Comparison of ENCODE assay signal across 19 cellular contexts in genomic region chr17:65459667-65460415, GRCh38.
"Had no signal": no experiment of that assay in that cellular context is flagged by ENCODE, and none has a peak within 500 bp of the region (broad histone marks: within the 10 kb centered on the region; RNA-seq: fewer than 3 reads in every experiment).

No MANE protein-coding gene starts in this region.

- H3K27ac ChIP-seq: body of pancreas, hepatocyte, lower lobe of right lung, pancreas, tibial nerve, vagina had no signal

- H3K4me1 ChIP-seq: body of pancreas, pancreas had no signal

- H3K9me3 ChIP-seq: body of pancreas, lower lobe of right lung, pancreas, tibial nerve, vagina had no signal

- H3K9me3 Mint-ChIP-seq: activated CD4-positive, alpha-beta T cell treated with anti-CD3 and anti-CD28 coated beads, Interleukin-2, amount 10 ng/mL, durations not matched to agents 24 days and 14 days; activated naive CD8-positive, alpha-beta T cell treated with anti-CD3 and anti-CD28 coated beads, Interleukin-2, amount 10 ng/mL, durations not matched to agents 7 days and 5 days; activated T-cell treated with anti-CD3 and anti-CD28 coated beads, Interleukin-2, amount 50 U/mL, for 24 hours; activated T-helper 2 cell treated with anti-CD3 and anti-CD28 coated beads, Interferon-gamma antibody, Interleukin-2, Interleukin-4, amounts not matched to agents 10 μg/mL and 5 μg/mL and 100 μg/mL, durations not matched to agents 14 hours and 24 hours and 36 hours; effector memory CD8-positive, alpha-beta T cell; T-cell had no signal

- ATAC-seq: activated CD8-positive, alpha-beta T cell treated with anti-CD3 and anti-CD28 coated beads, Interleukin-2, amount 10 ng/mL, durations not matched to agents 7 days and 5 days; body of pancreas; effector memory CD8-positive, alpha-beta T cell; lower lobe of right lung; pancreas; stimulated activated naive CD8-positive, alpha-beta T cell treated with anti-CD3 and anti-CD28 coated beads, Interleukin-15, Interleukin-2, amounts not matched to agents 100 U/mL and 50 U/mL, for 24 hours; T-cell had no signal

- DNase-seq: activated CD4-positive, alpha-beta T cell treated with anti-CD3 and anti-CD28 coated beads, Interleukin-2, amount 10 ng/mL, durations not matched to agents 24 days and 14 days; activated CD4-positive, CD25-positive, alpha-beta regulatory T cell; activated CD8-positive, alpha-beta T cell treated with anti-CD3 and anti-CD28 coated beads, Interleukin-2, amount 10 ng/mL, durations not matched to agents 7 days and 5 days; activated naive CD4-positive, alpha-beta T cell treated with Interleukin-2 at 50 U/mL for 16 hours; activated naive CD8-positive, alpha-beta T cell treated with anti-CD3 and anti-CD28 coated beads, Interleukin-2, amount 10 ng/mL, durations not matched to agents 7 days and 5 days; activated T-cell treated with anti-CD3 and anti-CD28 coated beads, Interleukin-2, amount 50 U/mL, for 24 hours; body of pancreas; effector memory CD8-positive, alpha-beta T cell; lower lobe of right lung; pancreas; retina; stimulated activated naive CD8-positive, alpha-beta T cell treated with anti-CD3 and anti-CD28 coated beads, Interleukin-15, Interleukin-2, amounts not matched to agents 100 U/mL and 50 U/mL, for 24 hours; substantia nigra; T-cell had no signal

- H3K36me3 ChIP-seq: lower lobe of right lung, pancreas, tibial nerve, vagina had no signal

- H3K79me2 ChIP-seq: hepatocyte had no signal

- H3K4me2 ChIP-seq: hepatocyte had no signal

- H3K27ac Mint-ChIP-seq: activated CD4-positive, alpha-beta T cell treated with anti-CD3 and anti-CD28 coated beads, Interleukin-2, amount 10 ng/mL, durations not matched to agents 24 days and 14 days; activated CD8-positive, alpha-beta T cell treated with anti-CD3 and anti-CD28 coated beads, Interleukin-2, amount 10 ng/mL, durations not matched to agents 7 days and 5 days; activated naive CD8-positive, alpha-beta T cell treated with anti-CD3 and anti-CD28 coated beads, Interleukin-2, amount 10 ng/mL, durations not matched to agents 7 days and 5 days; activated T-cell treated with anti-CD3 and anti-CD28 coated beads, Interleukin-2, amount 50 U/mL, for 24 hours; activated T-helper 2 cell treated with anti-CD3 and anti-CD28 coated beads, Interferon-gamma antibody, Interleukin-2, Interleukin-4, amounts not matched to agents 10 μg/mL and 5 μg/mL and 100 μg/mL, durations not matched to agents 14 hours and 24 hours and 36 hours; T-cell had no signal

- H3K36me3 Mint-ChIP-seq: activated naive CD8-positive, alpha-beta T cell treated with anti-CD3 and anti-CD28 coated beads, Interleukin-2, amount 10 ng/mL, durations not matched to agents 7 days and 5 days; T-cell had no signal

- H3K27me3 ChIP-seq: body of pancreas, hepatocyte, pancreas, tibial nerve, vagina had no signal

- H3K4me1 Mint-ChIP-seq: activated naive CD8-positive, alpha-beta T cell treated with anti-CD3 and anti-CD28 coated beads, Interleukin-2, amount 10 ng/mL, durations not matched to agents 7 days and 5 days had no signal

- H2AFZ ChIP-seq: hepatocyte had no signal

- H3K27me3 Mint-ChIP-seq: activated T-cell treated with anti-CD3 and anti-CD28 coated beads, Interleukin-2, amount 50 U/mL, for 24 hours; T-cell had no signal

- H3K4me3 Mint-ChIP-seq: activated CD4-positive, alpha-beta T cell treated with anti-CD3 and anti-CD28 coated beads, Interleukin-2, amount 10 ng/mL, durations not matched to agents 24 days and 14 days; activated CD8-positive, alpha-beta T cell treated with anti-CD3 and anti-CD28 coated beads, Interleukin-2, amount 10 ng/mL, durations not matched to agents 7 days and 5 days; activated naive CD8-positive, alpha-beta T cell treated with anti-CD3 and anti-CD28 coated beads, Interleukin-2, amount 10 ng/mL, durations not matched to agents 7 days and 5 days; activated T-cell treated with anti-CD3 and anti-CD28 coated beads, Interleukin-2, amount 50 U/mL, for 24 hours; effector memory CD8-positive, alpha-beta T cell; neural crest cell; T-cell had no signal

- H3K4me3 ChIP-seq: body of pancreas, hepatocyte, lower lobe of right lung, pancreas, tibial nerve, vagina had no signal
